In the genomic region with DNA sequence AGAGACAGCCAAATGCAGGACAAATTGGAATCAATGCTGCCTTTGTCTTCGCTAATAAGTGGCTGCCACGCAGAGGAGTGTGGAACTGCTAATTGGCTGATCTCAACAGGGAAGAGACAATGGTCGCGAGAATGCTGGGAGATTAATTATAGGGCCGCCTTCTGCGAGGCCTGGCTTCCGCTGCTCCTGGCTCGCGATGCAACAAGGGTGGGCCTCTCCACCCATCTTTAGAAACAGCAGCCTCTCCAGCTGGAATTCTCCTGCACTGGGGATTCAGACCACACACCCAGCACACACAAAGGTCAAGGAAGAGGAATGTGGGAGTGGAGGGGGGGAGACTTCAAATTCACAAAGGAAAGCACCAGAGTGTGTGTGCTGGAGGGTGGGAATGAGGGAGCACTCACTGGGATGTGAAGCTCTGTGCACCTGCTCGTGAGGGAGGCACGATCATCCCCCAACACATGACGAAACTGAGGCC, we compare ENCODE assay signal across 19 cellular contexts.
DNase-seq lines count a peak whose midpoint lies in the region; ATAC-seq and TF ChIP-seq lines count a peak whose summit lies in the region.
"Had no signal": no experiment of that assay in that cellular context is flagged by ENCODE, and none has a peak within 500 bp of the region (broad histone marks: within the 10 kb centered on the region; RNA-seq: fewer than 3 reads in every experiment).

No MANE protein-coding gene starts in this region.

- peak; percentile 86 for DNase-seq in NCI-H1105 treated with DMSO at 0.1 percent for 48 hours (lab: John Stamatoyannopoulos, UW)
- DNase-seq in NCI-H82 (lab: John Stamatoyannopoulos, UW), result peak; percentile 89
- DNase-seq in hypothalamus (lab: John Stamatoyannopoulos, UW), result peak in 32 of 51 donors; percentile 3 to 77 (median 25)
- DNase-seq in putamen (ENCODE audit: low spot score), result peak; percentile 76
- no peak for DNase-seq in tibial artery
- DNase-seq in HAP-1 (ENCODE audit: low spot score in 2 of 2), result no peak
- no peak for DNase-seq in OCI-M2 (lab: John Stamatoyannopoulos, UW; ENCODE audit: unreplicated experiment)
- DNase-seq: activated CD8-positive, alpha-beta T cell treated with anti-CD3 and anti-CD28 coated beads for 36 hours; activated T-cell treated with anti-CD3 and anti-CD28 coated beads, Interleukin-2, amount 50 U/mL, for 72 hours; brain microvascular endothelial cell; dermis blood vessel endothelial cell; kidney glomerular epithelial cell; NCI-H2171 treated with DMSO at 0.1 percent for 48 hours; SIG-M5; stimulated activated CD4-positive, alpha-beta T cell treated with anti-CD3 and anti-CD28 coated beads, Interleukin-2, amount 100 ng/mL, for 48 hours; T-helper 17 cell had no signal

- H3K27me3 ChIP-seq in tibial artery (peaks cover 0 to 17% of the 10 kb centered on the region in 2 donors), HAP-1 (ENCODE audit: low read depth) (no peaks in the 10 kb centered on the region)
- H3K27me3 ChIP-seq: brain microvascular endothelial cell had no signal

- no peak overlapping the region for H3K27ac ChIP-seq in tibial artery
- H3K27ac ChIP-seq: brain microvascular endothelial cell had no signal

- no peaks in the 10 kb centered on the region for H3K4me1 ChIP-seq in tibial artery
- no peaks in the 10 kb centered on the region for H3K4me1 ChIP-seq in HAP-1

- no peaks in the 10 kb centered on the region for H3K36me3 ChIP-seq in tibial artery
- no peaks in the 10 kb centered on the region for H3K36me3 ChIP-seq in HAP-1 (replicated peaks)
- H3K36me3 ChIP-seq: brain microvascular endothelial cell had no signal

- peaks cover 0 to 15% (median 0%) of the 10 kb centered on the region in 3 donors for H3K9me3 ChIP-seq in tibial artery
- no peaks in the 10 kb centered on the region for H3K9me3 ChIP-seq in HAP-1

- in situ Hi-C loops in HAP-1 (cut with MboI; ENCODE audit: low sequenced_read_pairs), result no loop called here

- ATAC-seq in HG02885 (IDR thresholded peaks at IDR 0.05; ENCODE audit: poor library complexity, unreplicated experiment), result no peak
- ATAC-seq: activated CD8-positive, alpha-beta T cell treated with anti-CD3 and anti-CD28 coated beads for 36 hours; activated naive CD4-positive, alpha-beta T cell treated with anti-CD3 and anti-CD28 coated beads, Interleukin-2, amount 50 U/mL, for 72 hours; activated T-cell treated with anti-CD3 and anti-CD28 coated beads, Interleukin-2, amount 50 U/mL, for 72 hours; GM12878; T-helper 17 cell had no signal

- H3K4me3 ChIP-seq in tibial artery, result no peak overlapping the region
- no peak overlapping the region for H3K4me3 ChIP-seq in HAP-1
- H3K4me3 ChIP-seq: GM12878 had no signal

- TF ChIP-seq CTCF in tibial artery (IDR thresholded peaks at IDR 0.05), result no peak

- intact Hi-C loops in tibial artery (cut with DNase I; ENCODE audit: low total_unique reads), result no loop called here

Comparison
In these comparisons a context has a peak if more than half of its experiments do, and no peak if none do; other contexts are left out.
1. DNase-seq: peak in NCI-H1105 treated with DMSO at 0.1 percent for 48 hours (single experiment), NCI-H82 (single experiment), hypothalamus (32 of 51) and putamen (single experiment); none in tibial artery (0 of 2), HAP-1 (0 of 2) and OCI-M2 (single experiment).